In genomic region chr16:18294396-18294795, GRCh38 we compare ENCODE assay signal across 6 cellular contexts. TPM values are rescaled to one million over a fixed set of nuclear protein-coding genes. Genes with fewer than 3 reads are reported as not detected.
A peak's percentile ranks its signal among the peaks of the same experiment; 100 is the strongest.
DNase-seq lines count a peak whose midpoint lies in the region; ATAC-seq, FAIRE-seq and TF ChIP-seq lines count a peak whose summit lies in the region.
"Not testable (repeated sequence)": the region's sequence is repeated elsewhere in the genome, so short reads cannot be mapped to it uniquely, and the experiment has no call there.
"Had no signal": no experiment of that assay in that cellular context is flagged by ENCODE, and none has a peak within 500 bp of the region (broad histone marks: within the 10 kb centered on the region; RNA-seq: fewer than 3 reads in every experiment).

No MANE protein-coding gene starts in this region.

- H3K4me1 ChIP-seq in Panc1 (ENCODE audit: control insufficient read depth, insufficient read depth, low read length); HepG2 (ENCODE audit: insufficient read depth, low read length); gastrocnemius medialis: not testable (repeated sequence)

- not testable (repeated sequence) for DNase-seq in Panc1 (ENCODE audit: low read depth, low spot score); Right ventricle myocardium inferior (ENCODE audit: missing footprints); left ventricle myocardium superior; HepG2 (ENCODE audit: low spot score); gastrocnemius medialis

- H3K9ac ChIP-seq in HepG2 (ENCODE audit: insufficient read depth, low read depth, low read length) = not testable (repeated sequence)

- TF ChIP-seq CTCF in Panc1 (IDR thresholded peaks at IDR 0.05); HepG2 (CRISPR knock-in tag; IDR thresholded peaks at IDR 0.05); gastrocnemius medialis (IDR thresholded peaks at IDR 0.05 in 4 of 5, conservative IDR thresholded peaks at IDR 0.05 in 1 of 5): not testable (repeated sequence)

- ATAC-seq in Panc1 = peak; percentile 51
- peak; percentile 54 for ATAC-seq in Right ventricle myocardium inferior
- peak; percentile 80 for ATAC-seq in left ventricle myocardium superior
- ATAC-seq in HepG2 = peak; percentile 47
- peak; percentile 62 to 78 for ATAC-seq in gastrocnemius medialis

- not testable (repeated sequence) for H2AFZ ChIP-seq in HepG2 (ENCODE audit: low read length)

- not testable (repeated sequence) for TF ChIP-seq RAD21 in HepG2 (CRISPR knock-in tag; IDR thresholded peaks at IDR 0.05)

- not testable (repeated sequence) for H3K36me3 ChIP-seq in Panc1 (ENCODE audit: control insufficient read depth, insufficient read depth, low read length); HepG2 (replicated peaks in 1 of 2; ENCODE audit: control insufficient read depth in 1 of 2, insufficient read depth in 2 of 2, low read length in 2 of 2); gastrocnemius medialis

- not testable (repeated sequence) for H3K79me2 ChIP-seq in HepG2 (ENCODE audit: insufficient read depth, low read length)

- not testable (repeated sequence) for FAIRE-seq in HepG2 (lab: Jason Lieb, UNC)

- POLR2A ChIA-PET in Panc1 (lab: Charles Lee); HepG2 (lab: Yijun Ruan, JAX): not testable (repeated sequence)

- H3K4me2 ChIP-seq in HepG2 (ENCODE audit: low read depth, low read length) = not testable (repeated sequence)

- not testable (repeated sequence) for H3K27me3 ChIP-seq in Panc1 (ENCODE audit: control insufficient read depth, insufficient read depth, low read length); HepG2 (ENCODE audit: control insufficient read depth in 1 of 2, insufficient read depth in 2 of 2, low read length in 2 of 2); gastrocnemius medialis

- not testable (repeated sequence) for H4K20me1 ChIP-seq in HepG2 (ENCODE audit: insufficient read depth, low read length)

- in situ Hi-C loops in Panc1 (cut with HindIII; ENCODE audit: low pct_unique_long_range_greater_than_20kb, low sequenced_read_pairs); HepG2 (cut with HindIII; ENCODE audit: extremely low pct_ligation_motif_present, low pct_unique_long_range_greater_than_20kb); gastrocnemius medialis (cut with MboI; ENCODE audit: low sequenced_read_pairs in 4 of 4): not testable (repeated sequence)

- TF ChIP-seq EP300 in HepG2 (IDR thresholded peaks at IDR 0.05; ENCODE audit: low read depth in 2 of 2, low read length in 2 of 2); HepG2 (CRISPR knock-in tag; IDR thresholded peaks at IDR 0.05; ENCODE audit: borderline replicate concordance): not testable (repeated sequence)

- WGBS in HepG2 (ENCODE audit: low lambda C conversion rate) = no CpG with 5 or more reads among the region's 5 CpGs

- H3K9me3 ChIP-seq in Panc1 (ENCODE audit: control insufficient read depth, insufficient read depth, low read depth, low read length); HepG2 (ENCODE audit: low read length); gastrocnemius medialis: not testable (repeated sequence)

- intact Hi-C loops in Panc1 (cut with micrococcal nuclease; ENCODE audit: unreplicated experiment); Right ventricle myocardium inferior (cut with DNase I); left ventricle myocardium superior (cut with micrococcal nuclease); HepG2 (cut with micrococcal nuclease; ENCODE audit: unreplicated experiment); gastrocnemius medialis (cut with DNase I; ENCODE audit: low total_unique reads): not testable (repeated sequence)

- CTCF ChIA-PET in Panc1 (lab: Charles Lee); HepG2 (lab: Yijun Ruan, JAX; ENCODE audit: low intra/inter-chr PET ratio, low total read pairs): not testable (repeated sequence)

- not testable (repeated sequence) for H3K4me3 ChIP-seq in Panc1 (ENCODE audit: low read depth in 2 of 2, low read length in 2 of 2); HepG2 (replicated peaks in 1 of 3; ENCODE audit: insufficient read depth in 1 of 3, low read depth in 2 of 3, low read length in 3 of 3); gastrocnemius medialis

- TF ChIP-seq POLR2A in HepG2 (IDR thresholded peaks at IDR 0.05; ENCODE audit: insufficient read depth in 1 of 2, low read depth in 2 of 2, low read length in 2 of 2); gastrocnemius medialis (IDR thresholded peaks at IDR 0.05): not testable (repeated sequence)

- H3K27ac ChIP-seq in Panc1 (ENCODE audit: low read length); HepG2 (ENCODE audit: extremely low read length, insufficient read depth, low read length); gastrocnemius medialis: not testable (repeated sequence)

- not testable (repeated sequence) for BruUV-seq in Panc1 (replicated peaks; lab: Mats Ljungman, UMichigan); HepG2 (replicated peaks; lab: Mats Ljungman, UMichigan)

RNA-seq across cellular contexts. Expression of gene NPIPA8, which starts 42.1 kb away (rescaled TPM):
- 0.18 TPM for total RNA-seq in Panc1 (2021; ENCODE audit: unreplicated experiment)
- polyA plus RNA-seq in Panc1 (2012; ENCODE audit: insufficient read length) = 0.24 TPM
- total RNA-seq in Right ventricle myocardium inferior = 0.16 TPM
- not detected for total RNA-seq in left ventricle myocardium superior
- 0.24 TPM in 2 replicates for total RNA-seq in HepG2 (2016; rRNA removed; fragmentation: Illumina TruSeq; extraction: Trizol)
- 0.71 TPM in 2 replicates for total RNA-seq in HepG2 (2016; cell fraction: cytosol; rRNA removed; fragmentation: Illumina TruSeq; extraction: Trizol; ENCODE audit: low read depth)
- 0.19 and 0.41 TPM in 2 replicates for total RNA-seq in HepG2 (2016; cell fraction: insoluble cytoplasmic fraction; rRNA removed; fragmentation: Illumina TruSeq; extraction: Trizol)
- 0.25 and 0.38 TPM in 2 replicates for total RNA-seq in HepG2 (2016; cell fraction: membrane; rRNA removed; fragmentation: Illumina TruSeq; extraction: Trizol)
- 0.25 and 1.1 TPM in 2 replicates for total RNA-seq in HepG2 (2016; cell fraction: nucleus; rRNA removed; fragmentation: Illumina TruSeq; extraction: Trizol)
- 0.34 and 0.38 TPM in 2 replicates for polyA plus RNA-seq in HepG2 (2011; rRNA removed)
- polyA plus RNA-seq in HepG2 (2011; cell fraction: cytosol; rRNA removed) = 12.0 and 19.0 TPM in 2 replicates
- polyA plus RNA-seq in HepG2 (2011; cell fraction: nucleus; rRNA removed) = 0.85 and 1.4 TPM in 2 replicates
- 0.35 and 0.57 TPM in 2 replicates for polyA plus RNA-seq in HepG2 (2012)
- polyA plus RNA-seq in HepG2 (2016; cell fraction: cytosol; fragmentation: Illumina TruSeq; extraction: Trizol; ENCODE audit: low read depth) = 0.77 TPM in 1 of 2 replicates, not detected in the other
- polyA plus RNA-seq in HepG2 (2016; cell fraction: insoluble cytoplasmic fraction; fragmentation: Illumina TruSeq; extraction: Trizol; ENCODE audit: low read depth) = 0.47 TPM in 1 of 2 replicates, not detected in the other
- polyA plus RNA-seq in HepG2 (2016; cell fraction: membrane; fragmentation: Illumina TruSeq; extraction: Trizol; ENCODE audit: low read depth) = 0.13 and 0.27 TPM in 2 replicates
- polyA plus RNA-seq in HepG2 (2016; cell fraction: nucleus; fragmentation: Illumina TruSeq; extraction: Trizol; ENCODE audit: insufficient read depth, low read depth) = 1.2 and 2.4 TPM in 2 replicates
- polyA minus RNA-seq in HepG2 (2011; rRNA and poly(A)+ RNA removed; ENCODE audit: low replicate concordance) = 0.22 and 0.23 TPM in 2 replicates
- polyA minus RNA-seq in HepG2 (2011; cell fraction: cytosol; rRNA and poly(A)+ RNA removed) = 0.49 TPM in 1 of 2 replicates, not detected in the other
- 0.50 and 1.5 TPM in 2 replicates for polyA minus RNA-seq in HepG2 (2011; cell fraction: nucleus; rRNA and poly(A)+ RNA removed)
- total RNA-seq in gastrocnemius medialis = 10 to 100 TPM in 2 of 4 donors, 1 to 10 TPM in 1, under 1 TPM in 1; 0.51 to 32.2 (median 11.7) TPM
- total RNA-seq: Calu3 had no signal
